In the genomic region with DNA sequence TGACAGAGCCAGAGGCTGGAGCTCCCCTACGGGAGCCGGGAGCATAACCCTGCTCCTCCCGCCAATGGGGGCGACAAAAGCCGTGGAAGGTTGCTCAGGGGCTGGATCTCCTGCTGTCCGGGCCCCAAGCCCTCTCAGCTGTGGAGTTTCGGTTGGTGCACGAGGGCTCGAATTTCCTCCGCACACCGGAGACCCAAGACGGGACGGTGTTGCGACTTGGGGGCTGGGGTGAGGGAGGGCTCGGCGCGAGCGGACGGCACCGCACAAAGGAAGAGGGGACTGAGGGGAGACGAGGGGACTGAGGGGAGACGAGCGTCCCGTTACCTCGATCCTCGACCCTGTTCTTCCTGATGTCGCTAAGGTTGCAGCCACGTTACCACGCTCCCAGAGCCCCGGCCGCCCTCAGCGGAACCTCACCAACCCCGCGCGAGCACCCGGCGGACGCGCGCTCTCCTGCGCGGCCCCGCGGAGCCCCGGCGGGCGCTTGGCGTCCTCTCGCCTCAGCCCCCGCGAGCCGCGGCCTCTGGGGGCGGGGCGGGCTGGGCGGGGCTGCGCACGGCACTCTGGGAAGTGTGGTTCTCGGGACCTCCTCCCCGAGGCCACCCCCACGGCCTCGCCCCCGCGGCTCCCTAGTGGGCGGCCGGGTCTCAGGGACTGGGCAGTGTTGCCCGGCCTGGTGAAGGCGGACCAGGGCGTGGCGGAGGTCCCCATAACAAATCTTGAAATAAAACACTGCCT, we compare ENCODE assay signal across 8 cellular contexts.
DNase-seq lines count a peak whose midpoint lies in the region; ATAC-seq and TF ChIP-seq lines count a peak whose summit lies in the region.

A gene (minus strand): TSS at position 525 of the 738 bp plus-strand sequence. CDS start 25,079 bp downstream, outside the sequence.

- H3K4me1 ChIP-seq in DOHH2 (ENCODE audit: control insufficient read depth, low read length) = peaks cover 17% of the 10 kb centered on the region

- H3K4me3 ChIP-seq in DOHH2 (ENCODE audit: low read length) (peak within 1 kb of the TSS; percentile 97), fibroblast of pulmonary artery (replicated peaks; ENCODE audit: low read depth, low read length) (peak within 1 kb of the TSS; percentile 97)

- H3K9me3 ChIP-seq in DOHH2 (ENCODE audit: control insufficient read depth, insufficient read depth, low read length) = no peaks in the 10 kb centered on the region

- H3K4me1 Mint-ChIP-seq in nephron = peaks cover 10% of the 10 kb centered on the region
- peaks cover 21% of the 10 kb centered on the region for H3K4me1 Mint-ChIP-seq in stimulated activated naive CD8-positive, alpha-beta T cell treated with anti-CD3 and anti-CD28 coated beads, Interleukin-15, amount 100 ng/mL, for 72 hours

- H3K4me2 ChIP-seq in DOHH2 (ENCODE audit: low read length) = peak within 1 kb of the TSS; percentile 87

- DNase-seq in KBM-7 (peak; percentile 84), RPMI8226 (peak; percentile 85), fibroblast of pulmonary artery (ENCODE audit: low read depth) (peak; percentile 85)
- peak; percentile 85 for DNase-seq in activated T-helper 9 cell treated with anti-CD3 and anti-CD28 coated beads, Interleukin-2, amount 50 U/mL, for 16 hours (ENCODE audit: low read depth)
- peak; percentile 90 for DNase-seq in stimulated activated naive CD8-positive, alpha-beta T cell treated with anti-CD3 and anti-CD28 coated beads, Interleukin-15, amount 100 ng/mL, for 72 hours

- in situ Hi-C loops in KBM-7 (cut with MboI; ENCODE audit: low pct_unique_long_range_greater_than_20kb, low sequenced_read_pairs) = no loop called here

- H3K4me3 Mint-ChIP-seq in nephron = peak within 1 kb of the TSS; percentile 86 to 98 (median 97)
- H3K4me3 Mint-ChIP-seq in stimulated activated naive CD8-positive, alpha-beta T cell treated with anti-CD3 and anti-CD28 coated beads, Interleukin-15, amount 100 ng/mL, for 72 hours = peak within 1 kb of the TSS; percentile 86 to 92

- no peaks in the 10 kb centered on the region; the same call in 1 of the 2 replicates for H4K20me1 ChIP-seq in DOHH2 (ENCODE audit: control insufficient read depth, insufficient read depth, low read depth, low read length)

- TF ChIP-seq CTCF in DOHH2 (IDR thresholded peaks at IDR 0.05; ENCODE audit: low read depth, low read length, poor library complexity, severe bottlenecking) = no peak
- TF ChIP-seq CTCF in fibroblast of pulmonary artery (IDR thresholded peaks at IDR 0.05; ENCODE audit: low read length, missing control alignments) = peak; percentile 11
- peak in 1 of 3 experiments; percentile 17 for TF ChIP-seq CTCF in nephron (IDR thresholded peaks at IDR 0.05; ENCODE audit: unreplicated experiment in 3 of 3)

- peak; percentile 88 for ATAC-seq in GM21723 (IDR thresholded peaks at IDR 0.05; ENCODE audit: unreplicated experiment)
- peak; percentile 93 for ATAC-seq in stimulated activated naive CD8-positive, alpha-beta T cell treated with anti-CD3 and anti-CD28 coated beads, Interleukin-15, amount 100 ng/mL, for 72 hours

- no peaks in the 10 kb centered on the region for H3K9me3 Mint-ChIP-seq in nephron
- no peaks in the 10 kb centered on the region for H3K9me3 Mint-ChIP-seq in stimulated activated naive CD8-positive, alpha-beta T cell treated with anti-CD3 and anti-CD28 coated beads, Interleukin-15, amount 100 ng/mL, for 72 hours

- H3K36me3 ChIP-seq in DOHH2 (ENCODE audit: control insufficient read depth, low read length) = peaks cover 4% of the 10 kb centered on the region; the same call in 1 of the 2 replicates

- H3K27ac ChIP-seq in DOHH2 (ENCODE audit: low read depth, low read length) = peak within 1 kb of the TSS; percentile 80

- H3F3A ChIP-seq in DOHH2 (ENCODE audit: control insufficient read depth, insufficient read depth) = peaks cover 3% of the 10 kb centered on the region; the same call in 1 of the 2 replicates

- peaks cover 7% of the 10 kb centered on the region for H3K27me3 Mint-ChIP-seq in nephron (ENCODE audit: low read depth)
- no peaks in the 10 kb centered on the region for H3K27me3 Mint-ChIP-seq in stimulated activated naive CD8-positive, alpha-beta T cell treated with anti-CD3 and anti-CD28 coated beads, Interleukin-15, amount 100 ng/mL, for 72 hours

- H3K79me2 ChIP-seq in DOHH2 (ENCODE audit: control insufficient read depth, low read length) = peaks cover 46% of the 10 kb centered on the region

- no peaks in the 10 kb centered on the region for H3K9me2 ChIP-seq in DOHH2 (replicated peaks; ENCODE audit: control insufficient read depth, low read length)

- no peaks in the 10 kb centered on the region for H3K36me3 Mint-ChIP-seq in nephron (ENCODE audit: low read depth)

- H3K27me3 ChIP-seq in DOHH2 (ENCODE audit: control insufficient read depth, low read length) = peaks cover 3% of the 10 kb centered on the region; the same call in 1 of the 2 replicates

- H3K27ac Mint-ChIP-seq in nephron = peak within 1 kb of the TSS; percentile 70 to 95 (median 94)
- peak within 1 kb of the TSS; percentile 88 to 97 for H3K27ac Mint-ChIP-seq in stimulated activated naive CD8-positive, alpha-beta T cell treated with anti-CD3 and anti-CD28 coated beads, Interleukin-15, amount 100 ng/mL, for 72 hours

Comparison
In these comparisons a context has a peak if more than half of its experiments do, and no peak if none do; other contexts are left out.
1. Peak in every context shown above with its lines: DNase-seq, ATAC-seq, H3K4me3 ChIP-seq and H3K27ac ChIP-seq.